Comparison of ENCODE assay signal across 1 cellular context in the genomic region with DNA sequence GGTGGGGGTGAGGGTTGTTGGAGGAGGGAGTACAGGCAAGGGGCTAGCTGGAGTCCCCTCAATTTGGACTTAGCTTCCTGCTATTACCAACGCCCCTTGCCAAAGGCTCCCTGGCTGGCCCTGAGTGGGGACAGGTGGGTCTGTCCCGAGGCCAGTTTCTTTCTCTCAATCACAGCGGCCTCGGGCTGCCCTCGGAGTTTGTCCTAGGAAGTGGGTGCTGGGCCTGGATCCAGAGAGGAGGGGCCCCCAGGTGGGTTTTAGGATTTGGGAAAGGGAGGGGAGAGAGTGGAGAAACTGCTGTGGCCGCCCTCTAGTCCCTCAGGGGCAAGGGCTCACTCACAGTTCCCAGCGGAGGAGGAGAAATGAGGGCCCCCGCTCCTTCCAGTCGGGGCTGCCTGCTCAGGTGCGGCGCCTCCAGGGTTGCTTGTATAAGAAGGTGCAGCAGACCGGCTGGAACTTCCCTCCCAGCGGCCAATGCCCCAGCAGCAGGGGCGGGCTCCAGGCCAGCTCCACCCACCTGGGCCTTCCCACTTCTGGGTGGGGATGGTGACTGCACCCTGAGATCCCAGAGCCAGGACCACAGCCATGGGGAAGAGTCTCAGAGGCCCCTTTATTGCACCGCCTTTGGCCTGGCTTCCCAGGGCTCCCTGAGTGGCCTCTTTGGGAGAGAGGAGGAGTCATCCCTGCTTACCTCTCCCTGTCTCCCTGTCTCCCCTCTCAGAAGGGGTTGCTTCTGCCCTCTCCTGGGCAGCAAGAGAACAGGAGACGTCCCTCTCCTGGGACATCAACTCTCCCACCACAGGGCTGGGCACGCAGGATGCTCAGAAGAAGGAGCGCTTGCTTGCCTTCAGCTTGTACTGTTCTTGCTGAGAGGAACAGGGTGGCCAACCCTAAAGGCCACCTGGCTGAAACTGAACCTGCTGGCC.
TF ChIP-seq lines count a peak whose summit lies in the region.

No MANE protein-coding gene starts in this region.

TF ChIP-seq in WTC11, 78 proteins besides CTCF, POLR2A, EP300 and RAD21 (continued from another document):
- TF ChIP-seq USF2 (CRISPR knock-in tag; IDR thresholded peaks at IDR 0.05) = no peak
